In the genomic region with DNA sequence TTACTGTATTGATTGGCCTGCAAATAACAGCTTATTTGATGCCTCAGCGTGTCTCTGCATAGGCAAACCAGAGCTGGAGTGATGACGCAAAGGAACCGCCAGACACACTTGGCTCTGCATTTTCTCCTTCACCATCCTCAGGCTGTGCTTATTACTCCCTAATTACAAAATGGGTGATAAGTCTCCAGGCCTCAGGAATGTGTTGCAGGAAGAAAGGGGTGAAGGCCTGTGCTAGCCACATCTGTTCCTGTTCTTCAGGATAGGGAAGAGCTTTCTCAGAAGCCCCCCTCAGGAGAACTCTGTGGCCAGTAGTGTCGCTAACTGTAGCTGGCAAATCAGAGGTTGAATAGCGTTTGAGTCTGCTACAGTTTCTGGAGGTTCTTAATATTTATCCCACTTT, we compare ENCODE assay signal across 33 cellular contexts. TPM values are rescaled to one million over a fixed set of nuclear protein-coding genes. Genes with fewer than 3 reads are reported as not detected.
"Had no signal": no experiment of that assay in that cellular context is flagged by ENCODE, and none has a peak within 500 bp of the region (broad histone marks: within the 10 kb centered on the region; RNA-seq: fewer than 3 reads in every experiment).

No MANE protein-coding gene starts in this region.

- H3K36me3 ChIP-seq: brain microvascular endothelial cell, breast epithelium, WERI-Rb-1 had no signal

- H3K27ac ChIP-seq: brain microvascular endothelial cell, breast epithelium, WERI-Rb-1 had no signal

- H3K4me1 ChIP-seq: breast epithelium had no signal

- FAIRE-seq: astrocyte, TTC549 had no signal

- H3K9me3 ChIP-seq: body of pancreas, breast epithelium had no signal

- H3K4me3 ChIP-seq: body of pancreas, breast epithelium had no signal

- DNase-seq: activated CD4-positive, alpha-beta memory T cell treated with anti-CD3 and anti-CD28 coated beads, Interleukin-2, amount 10 ng/mL, durations not matched to agents 7 days and 5 days; activated CD4-positive, alpha-beta T cell treated with anti-CD3 and anti-CD28 coated beads for 1 hour; activated CD4-positive, alpha-beta T cell treated with anti-CD3 and anti-CD28 coated beads for 36 hours; activated CD4-positive, alpha-beta T cell treated with anti-CD3 and anti-CD28 coated beads for 48 hours; activated CD4-positive, alpha-beta T cell treated with anti-CD3 and anti-CD28 coated beads, Interleukin-2, amount 10 ng/mL, durations not matched to agents 7 days and 5 days; activated CD4-positive, alpha-beta T cell treated with anti-CD3 and anti-CD28 coated beads, Interleukin-2, amount 50 U/mL, for 48 hours; activated CD4-positive, CD25-positive, alpha-beta regulatory T cell; activated CD8-positive, alpha-beta memory T cell treated with anti-CD3 and anti-CD28 coated beads for 24 hours; activated CD8-positive, alpha-beta memory T cell treated with anti-CD3 and anti-CD28 coated beads, Interleukin-2, amount 10 ng/mL, durations not matched to agents 7 days and 5 days; activated CD8-positive, alpha-beta memory T cell treated with anti-CD3 and anti-CD28 coated beads, Interleukin-2, amount 50 U/mL, for 48 hours; activated CD8-positive, alpha-beta T cell treated with anti-CD3 and anti-CD28 coated beads, Interleukin-2, amount 10 ng/mL, durations not matched to agents 7 days and 5 days; activated effector memory CD4-positive, alpha-beta T cell treated with Interleukin-2 at 50 U/mL for 16 hours; activated gamma-delta T cell; activated naive CD4-positive, alpha-beta T cell treated with anti-CD3 and anti-CD28 coated beads, Interleukin-2, amount 10 ng/mL, durations not matched to agents 7 days and 5 days; activated naive CD4-positive, alpha-beta T cell treated with Interleukin-2 at 50 U/mL for 16 hours; activated naive CD8-positive, alpha-beta T cell treated with anti-CD3 and anti-CD28 coated beads, Interleukin-2, amount 10 ng/mL, durations not matched to agents 7 days and 5 days; activated naive CD8-positive, alpha-beta T cell treated with anti-CD3 and anti-CD28 coated beads, Interleukin-2, amount 50 U/mL, for 24 hours; activated T-cell treated with anti-CD3 and anti-CD28 coated beads, Interleukin-2, amount 50 U/mL, for 24 hours; activated T-cell treated with anti-CD3 and anti-CD28 coated beads, Interleukin-2, amount 50 U/mL, for 48 hours; amygdala; anterior cingulate cortex; body of pancreas; brain microvascular endothelial cell; central memory CD4-positive, alpha-beta T cell; T-helper 1 cell; T-helper 2 cell; T-helper 9 cell; WERI-Rb-1 had no signal

- H3K27me3 ChIP-seq: body of pancreas, brain microvascular endothelial cell, breast epithelium had no signal

RNA-seq across cellular contexts. Expression of a gene that starts 5.1 kb away (rescaled TPM):
- total RNA-seq: activated CD8-positive, alpha-beta T cell treated with anti-CD3 and anti-CD28 coated beads, Interleukin-2, amount 10 ng/mL, durations not matched to agents 7 days and 5 days; astrocyte had no signal

RNA-seq across cellular contexts. Expression of a gene that starts 54.8 kb away (rescaled TPM):
- total RNA-seq: activated CD4-positive, alpha-beta memory T cell treated with anti-CD3 and anti-CD28 coated beads, Interleukin-2, amount 10 ng/mL, durations not matched to agents 7 days and 5 days; activated CD4-positive, alpha-beta T cell treated with anti-CD3 and anti-CD28 coated beads for 36 hours; activated CD4-positive, alpha-beta T cell treated with anti-CD3 and anti-CD28 coated beads, Interleukin-2, amount 10 ng/mL, durations not matched to agents 7 days and 5 days; activated CD8-positive, alpha-beta memory T cell treated with anti-CD3 and anti-CD28 coated beads, Interleukin-2, amount 10 ng/mL, durations not matched to agents 7 days and 5 days; activated CD8-positive, alpha-beta T cell treated with anti-CD3 and anti-CD28 coated beads, Interleukin-2, amount 10 ng/mL, durations not matched to agents 7 days and 5 days; activated naive CD8-positive, alpha-beta T cell treated with anti-CD3 and anti-CD28 coated beads, Interleukin-2, amount 10 ng/mL, durations not matched to agents 7 days and 5 days; activated T-helper 2 cell treated with anti-CD3 and anti-CD28 coated beads, Interferon-gamma antibody, Interleukin-2, Interleukin-4, amounts not matched to agents 10 μg/mL and 5 μg/mL and 100 μg/mL, durations not matched to agents 14 hours and 24 hours and 36 hours; cardiac septum had no signal
